Comparison of ENCODE assay signal across 7 cellular contexts in the genomic region with DNA sequence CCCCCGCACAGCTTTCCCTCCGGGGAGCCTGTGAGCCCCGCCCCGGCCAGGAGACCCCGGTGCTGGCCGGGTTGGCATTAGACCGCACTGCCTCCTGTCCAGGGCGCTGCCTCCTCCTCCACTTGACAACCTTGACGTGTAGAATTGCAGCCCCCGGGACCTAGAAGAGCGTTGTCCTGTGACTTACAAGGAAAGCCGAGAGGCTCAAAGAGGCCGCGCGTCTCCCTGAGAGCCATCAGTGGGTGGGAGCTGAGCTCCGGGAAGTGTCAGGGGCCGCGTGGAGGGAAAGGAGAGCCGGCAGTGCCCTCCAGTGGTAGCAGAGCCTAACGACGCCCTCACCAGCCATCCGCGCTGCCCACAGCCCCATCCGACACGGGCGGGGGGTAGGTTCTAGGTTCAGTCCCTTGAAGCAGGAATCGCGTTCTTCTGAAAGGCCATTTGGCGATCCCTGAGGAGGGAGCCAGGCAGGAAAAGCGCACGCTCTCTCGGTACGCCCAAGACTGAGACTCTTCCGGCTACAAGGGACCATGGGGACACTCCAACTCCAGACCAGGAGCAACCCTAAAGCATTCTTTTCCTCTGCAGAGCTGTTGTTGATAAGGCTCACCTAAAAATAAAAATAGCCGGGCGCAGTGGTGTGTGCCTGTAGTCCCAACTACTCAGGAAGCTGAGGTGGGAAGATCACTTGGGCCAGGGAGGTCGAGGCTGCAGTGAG. TPM values are rescaled to one million over a fixed set of nuclear protein-coding genes. Genes with fewer than 3 reads are reported as not detected.
DNase-seq lines count a peak whose midpoint lies in the region; ATAC-seq and TF ChIP-seq lines count a peak whose summit lies in the region.

No MANE protein-coding gene starts in this region.

- H3K27me3 ChIP-seq in gastrocnemius medialis = no peaks in the 10 kb centered on the region

- peaks cover 0 to 3% of the 10 kb centered on the region in 2 donors for H3K4me1 ChIP-seq in gastrocnemius medialis

- in situ Hi-C loops in gastrocnemius medialis (cut with MboI; ENCODE audit: low sequenced_read_pairs in 4 of 4) = loop anchor here in 3 of 4 donors (5.0 to 25.0 kb wide), 4 partner anchors 210 to 333 kb away; partner anchors contain the start of gene GALNT10 (in 2 of the 3)

- no peaks in the 10 kb centered on the region for H3K9me3 ChIP-seq in gastrocnemius medialis

- H3K4me3 ChIP-seq in gastrocnemius medialis = peak overlapping the region; percentile 38 to 54 (median 44)

- no peak for TF ChIP-seq POLR2A in gastrocnemius medialis (IDR thresholded peaks at IDR 0.05)

- ATAC-seq in GM18499 (IDR thresholded peaks at IDR 0.05; ENCODE audit: insufficient read depth, unreplicated experiment) (peak; percentile 69), HG02840 (IDR thresholded peaks at IDR 0.05; ENCODE audit: low FRiP score, unreplicated experiment) (peak; percentile 85), gastrocnemius medialis (peak; percentile 84 to 90)

- TF ChIP-seq CTCF in gastrocnemius medialis (IDR thresholded peaks at IDR 0.05 in 4 of 5, conservative IDR thresholded peaks at IDR 0.05 in 1 of 5) = peak; percentile 78 to 89 (median 85)

- DNase-seq in NCI-H1436 (lab: John Stamatoyannopoulos, UW) (peak; percentile 81), T1000 (lab: John Stamatoyannopoulos, UW) (peak; percentile 56), astrocyte of the hippocampus (ENCODE audit: low read depth, low spot score) (peak; percentile 91), iPS DF 4.7 (ENCODE audit: extremely low read depth, low spot score) (peak; percentile 38), gastrocnemius medialis (peak; percentile 53 to 62)

- H3K36me3 ChIP-seq in gastrocnemius medialis = peaks cover 0 to under 1% of the 10 kb centered on the region in 2 donors

- no peak overlapping the region for H3K27ac ChIP-seq in gastrocnemius medialis

- intact Hi-C loops in gastrocnemius medialis (cut with DNase I; ENCODE audit: low total_unique reads) = loop anchor here (1.0 to 10.0 kb wide), 2 partner anchors 333 to 430 kb away; no protein-coding TSS in a partner anchor

RNA-seq across cellular contexts. Expression of gene SAP30L, which starts 40.6 kb away (rescaled TPM):
- total RNA-seq in gastrocnemius medialis = 10 to 100 TPM; 18.8 to 35.6 (median 25.5) TPM

Comparison
In these comparisons a context has a peak if more than half of its experiments do, and no peak if none do; other contexts are left out.
1. DNase-seq: peak in every context shown above with its lines; median percentile 91 in astrocyte of the hippocampus; 81 in NCI-H1436; 58 in gastrocnemius medialis; 56 in T1000; 38 in iPS DF 4.7.